ENCODE assay signal across 1 cellular context in the genomic region with DNA sequence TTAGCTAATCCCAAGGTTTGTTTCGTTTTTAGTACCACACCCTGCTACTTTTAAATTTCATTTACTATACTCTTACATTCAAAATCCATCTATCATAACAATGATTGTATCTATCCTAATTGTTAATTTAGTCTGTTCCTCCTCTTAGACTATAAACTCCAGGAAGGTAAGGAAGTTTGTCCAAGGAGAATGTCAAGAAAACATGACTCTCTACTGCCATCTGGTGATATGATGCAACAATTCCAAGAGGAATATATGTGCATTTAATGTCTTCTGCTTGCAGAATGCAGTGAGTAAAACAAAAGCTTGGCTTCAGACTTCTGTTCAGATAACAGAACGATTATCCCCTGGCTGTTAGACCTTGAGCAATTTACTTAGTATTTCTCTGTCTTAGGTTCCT.
TF ChIP-seq lines count a peak whose summit lies in the region.

No MANE protein-coding gene starts in this region.

TF ChIP-seq in A549, 52 proteins besides CTCF, POLR2A, EP300 and RAD21 (continued from another document):
- TF ChIP-seq, protein P1, sequence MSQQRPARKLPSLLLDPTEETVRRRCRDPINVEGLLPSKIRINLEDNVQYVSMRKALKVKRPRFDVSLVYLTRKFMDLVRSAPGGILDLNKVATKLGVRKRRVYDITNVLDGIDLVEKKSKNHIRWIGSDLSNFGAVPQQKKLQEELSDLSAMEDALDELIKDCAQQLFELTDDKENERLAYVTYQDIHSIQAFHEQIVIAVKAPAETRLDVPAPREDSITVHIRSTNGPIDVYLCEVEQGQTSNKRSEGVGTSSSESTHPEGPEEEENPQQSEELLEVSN (IDR thresholded peaks at IDR 0.05; ENCODE audit: borderline replicate concordance, low read depth): no peak
TF ChIP-seq in A549: peak in this region for 2.
